22 cellular contexts compared by ENCODE assay signal in genomic region chr20:52303281-52303950, GRCh38.
DNase-seq lines count a peak whose midpoint lies in the region; ATAC-seq lines count a peak whose summit lies in the region.
"Had no signal": no experiment of that assay in that cellular context is flagged by ENCODE, and none has a peak within 500 bp of the region (broad histone marks: within the 10 kb centered on the region; RNA-seq: fewer than 3 reads in every experiment).

No MANE protein-coding gene starts in this region.

- H3K4me1 Mint-ChIP-seq in activated T-cell treated with anti-CD3 and anti-CD28 coated beads, Interleukin-2, amount 50 U/mL, for 4 hours (ENCODE audit: low read depth) = peaks cover 44% of the 10 kb centered on the region
- peaks cover 71% of the 10 kb centered on the region for H3K4me1 Mint-ChIP-seq in activated naive CD4-positive, alpha-beta T cell treated with anti-CD3 and anti-CD28 coated beads, Interleukin-2, amount 50 U/mL, for 24 hours

- H3K36me3 ChIP-seq in SJCRH30 = no peaks in the 10 kb centered on the region
- H3K36me3 ChIP-seq: gastroesophageal sphincter, left lung had no signal

- no peaks in the 10 kb centered on the region; the same call in 1 of the 2 replicates for H3K27me3 ChIP-seq in SJCRH30
- H3K27me3 ChIP-seq: left lung had no signal

- DNase-seq in activated T-cell treated with anti-CD3 and anti-CD28 coated beads for 24 hours (ENCODE audit: low read depth) (peak; percentile 11), SJCRH30 (peak; percentile 65 to 78)
- no peak for DNase-seq in activated T-cell treated with anti-CD3 and anti-CD28 coated beads, Interleukin-2, amount 50 U/mL, for 4 hours
- DNase-seq in stimulated activated CD4-positive, alpha-beta T cell treated with anti-CD3 and anti-CD28 coated beads, Interleukin-4, amount 100 ng/mL, for 24 hours = peak; percentile 54
- DNase-seq in central memory CD4-positive, alpha-beta T cell = no peak
- DNase-seq: activated gamma-delta T cell, Calu3, GOT3, hypothalamus, KG1, left lung, mesendoderm, MM.1S, naive B cell, NCI-H146, NCI-H526 had no signal

- H3K9me3 Mint-ChIP-seq in activated T-cell treated with anti-CD3 and anti-CD28 coated beads, Interleukin-2, amount 50 U/mL, for 4 hours = no peaks in the 10 kb centered on the region
- no peaks in the 10 kb centered on the region for H3K9me3 Mint-ChIP-seq in activated naive CD4-positive, alpha-beta T cell treated with anti-CD3 and anti-CD28 coated beads, Interleukin-2, amount 50 U/mL, for 24 hours
- H3K9me3 Mint-ChIP-seq: dendritic cell treated with granulocyte-macrophage colony-stimulating factor and Interleukin-4, amounts not matched to agents 40 ng/mL and 50 ng/mL, for 4 days had no signal

- no peak for ATAC-seq in activated T-cell treated with anti-CD3 and anti-CD28 coated beads, Interleukin-2, amount 50 U/mL, for 4 hours
- ATAC-seq in HG03139 (IDR thresholded peaks at IDR 0.05; ENCODE audit: unreplicated experiment) (no peak), HG02840 (IDR thresholded peaks at IDR 0.05; ENCODE audit: low FRiP score, unreplicated experiment) (no peak)
- ATAC-seq: gastroesophageal sphincter, left lung had no signal

- peak overlapping the region; percentile 41 for H3K27ac Mint-ChIP-seq in activated naive CD4-positive, alpha-beta T cell treated with anti-CD3 and anti-CD28 coated beads, Interleukin-2, amount 50 U/mL, for 24 hours
- H3K27ac Mint-ChIP-seq: CD14-positive monocyte; dendritic cell treated with granulocyte-macrophage colony-stimulating factor and Interleukin-4, amounts not matched to agents 40 ng/mL and 50 ng/mL, for 4 days; naive B cell had no signal

- no peak overlapping the region for H3K4me3 Mint-ChIP-seq in activated T-cell treated with anti-CD3 and anti-CD28 coated beads, Interleukin-2, amount 50 U/mL, for 4 hours
- no peak overlapping the region for H3K4me3 Mint-ChIP-seq in activated naive CD4-positive, alpha-beta T cell treated with anti-CD3 and anti-CD28 coated beads, Interleukin-2, amount 50 U/mL, for 24 hours
- H3K4me3 Mint-ChIP-seq: CD14-positive monocyte; dendritic cell treated with granulocyte-macrophage colony-stimulating factor and Interleukin-4, amounts not matched to agents 40 ng/mL and 50 ng/mL, for 4 days; naive B cell had no signal

- no peaks in the 10 kb centered on the region for H3K36me3 Mint-ChIP-seq in activated T-cell treated with anti-CD3 and anti-CD28 coated beads, Interleukin-2, amount 50 U/mL, for 4 hours (ENCODE audit: insufficient read depth)
- no peaks in the 10 kb centered on the region for H3K36me3 Mint-ChIP-seq in activated naive CD4-positive, alpha-beta T cell treated with anti-CD3 and anti-CD28 coated beads, Interleukin-2, amount 50 U/mL, for 24 hours
- H3K36me3 Mint-ChIP-seq: CD14-positive monocyte had no signal

- no peaks in the 10 kb centered on the region; the same call in 1 of the 2 replicates for H3K9me3 ChIP-seq in SJCRH30 (replicated peaks)
- H3K9me3 ChIP-seq: gastroesophageal sphincter, left lung had no signal

- no peaks in the 10 kb centered on the region for H3K27me3 Mint-ChIP-seq in activated T-cell treated with anti-CD3 and anti-CD28 coated beads, Interleukin-2, amount 50 U/mL, for 4 hours (ENCODE audit: low read depth)
- H3K27me3 Mint-ChIP-seq in activated naive CD4-positive, alpha-beta T cell treated with anti-CD3 and anti-CD28 coated beads, Interleukin-2, amount 50 U/mL, for 24 hours = no peaks in the 10 kb centered on the region

- H3K4me1 ChIP-seq in SJCRH30 = peaks cover 10% of the 10 kb centered on the region
- H3K4me1 ChIP-seq: gastroesophageal sphincter, left lung had no signal

- H3K27ac ChIP-seq in SJCRH30 = peak overlapping the region; percentile 24; the same call in 1 of the 2 replicates
- H3K27ac ChIP-seq: gastroesophageal sphincter, left lung had no signal

- no peak overlapping the region for H3K4me3 ChIP-seq in SJCRH30
- H3K4me3 ChIP-seq: gastroesophageal sphincter, left lung had no signal

Comparison
In these comparisons a context has a peak if more than half of its experiments do, and no peak if none do; other contexts are left out.
1. DNase-seq: peak in activated T-cell treated with anti-CD3 and anti-CD28 coated beads for 24 hours (single experiment), SJCRH30 (2 of 2) and stimulated activated CD4-positive, alpha-beta T cell treated with anti-CD3 and anti-CD28 coated beads, Interleukin-4, amount 100 ng/mL, for 24 hours (single experiment); none in activated T-cell treated with anti-CD3 and anti-CD28 coated beads, Interleukin-2, amount 50 U/mL, for 4 hours (single experiment) and central memory CD4-positive, alpha-beta T cell (single experiment).